ENCODE assay signal across 7 cellular contexts in the genomic region with DNA sequence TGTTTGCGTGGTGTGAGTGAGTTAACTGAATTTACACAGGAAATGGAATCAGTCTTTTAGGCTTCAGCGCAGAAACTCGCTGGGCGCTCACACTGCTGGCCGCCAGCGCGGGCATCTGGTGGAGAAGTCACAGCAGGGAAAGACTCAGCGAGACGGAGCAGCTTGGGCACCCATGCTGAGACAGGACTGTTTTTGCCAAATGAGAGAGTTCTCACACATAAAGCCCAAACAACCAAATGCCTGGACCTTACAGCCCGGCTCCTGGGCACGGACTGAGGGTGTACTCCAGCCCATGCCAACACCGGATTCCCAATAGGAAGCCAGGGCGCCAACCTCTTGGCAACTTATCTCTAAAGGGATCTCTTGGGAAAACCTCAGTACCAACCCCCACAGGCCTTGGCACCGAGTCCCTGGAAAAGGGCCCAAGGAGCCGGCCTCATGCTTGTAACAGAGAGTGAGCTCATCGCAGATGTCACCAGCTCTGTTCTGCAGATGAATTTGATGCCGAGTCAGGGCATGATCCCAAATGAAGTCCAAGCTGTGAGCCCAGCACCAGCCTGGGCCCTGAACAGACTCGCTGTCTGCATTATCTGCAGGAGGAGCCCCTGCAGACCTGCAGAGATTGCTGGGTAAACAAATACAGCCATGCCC.
A peak's percentile ranks its signal among the peaks of the same experiment; 100 is the strongest.
DNase-seq lines count a peak whose midpoint lies in the region; ATAC-seq, FAIRE-seq and TF ChIP-seq lines count a peak whose summit lies in the region.
"Not testable (repeated sequence)": the region's sequence is repeated elsewhere in the genome, so short reads cannot be mapped to it uniquely, and the experiment has no call there.

No MANE protein-coding gene starts in this region.

- H4K20me1 ChIP-seq in PC-3 (ENCODE audit: low read length); K562 (replicated peaks; ENCODE audit: control insufficient read depth, insufficient read depth, low read length): not testable (repeated sequence)

- not testable (repeated sequence) for H3K9me2 ChIP-seq in PC-3 (replicated peaks; ENCODE audit: low read length)

- not testable (repeated sequence) for H3K79me2 ChIP-seq in PC-3 (ENCODE audit: low read length); K562 (ENCODE audit: control insufficient read depth, insufficient read depth, low read length)

- not testable (repeated sequence) for H3K4me3 ChIP-seq in PC-3 (ENCODE audit: low read length); K562; heart right ventricle; psoas muscle; gastrocnemius medialis; aorta (ENCODE audit: low read length in 2 of 2)

- not testable (repeated sequence) for TF ChIP-seq EP300 in K562 (IDR thresholded peaks at IDR 0.05; ENCODE audit: low read length)

- TF ChIP-seq CTCF in PC-3 (conservative IDR thresholded peaks at IDR 0.05; ENCODE audit: low read depth, low read length); K562 (IDR thresholded peaks at IDR 0.05 in 2 of 3, conservative IDR thresholded peaks at IDR 0.05 in 1 of 3; ENCODE audit: insufficient read depth in 2 of 3, low read depth in 1 of 3, low read length in 3 of 3); heart right ventricle (IDR thresholded peaks at IDR 0.05); psoas muscle (IDR thresholded peaks at IDR 0.05); gastrocnemius medialis (IDR thresholded peaks at IDR 0.05 in 4 of 5, conservative IDR thresholded peaks at IDR 0.05 in 1 of 5): not testable (repeated sequence)

- not testable (repeated sequence) for H3K27me3 ChIP-seq in PC-3 (ENCODE audit: low read length); K562 (ENCODE audit: control insufficient read depth in 2 of 2, insufficient read depth in 2 of 2, low read length in 2 of 2); heart right ventricle; psoas muscle (ENCODE audit: insufficient read depth in 3 of 3, low read length in 2 of 3); gastrocnemius medialis; aorta (ENCODE audit: control insufficient read depth in 1 of 2, insufficient read depth in 2 of 2, low read length in 1 of 2)

- not testable (repeated sequence) for H3K9me1 ChIP-seq in K562 (ENCODE audit: control insufficient read depth, insufficient read depth, low read length)

- H3F3A ChIP-seq in PC-3 (ENCODE audit: low read length, unreplicated experiment), result not testable (repeated sequence)

- H2AFZ ChIP-seq in PC-3 (ENCODE audit: low read length); K562 (ENCODE audit: low read depth, low read length): not testable (repeated sequence)

- in situ Hi-C loops in K562 (cut with MboI); gastrocnemius medialis (cut with MboI; ENCODE audit: low sequenced_read_pairs in 4 of 4): not testable (repeated sequence)

- H3K36me3 ChIP-seq in PC-3 (ENCODE audit: low read depth, low read length); K562 (ENCODE audit: control insufficient read depth, insufficient read depth, low read length); heart right ventricle; psoas muscle (ENCODE audit: insufficient read depth in 1 of 2, low read depth in 1 of 2); gastrocnemius medialis; aorta (ENCODE audit: control insufficient read depth in 1 of 2, insufficient read depth in 2 of 2, low read length in 1 of 2): not testable (repeated sequence)

- peak; percentile 63 for ATAC-seq in PC-3
- not testable (repeated sequence) for ATAC-seq in K562
- ATAC-seq in heart right ventricle, result peak in 5 of 8 donors; percentile 22 to 42 (median 29)
- peak; percentile 38 for ATAC-seq in left lobe of liver
- peak; percentile 83 to 94 (median 92) for ATAC-seq in psoas muscle
- peak; percentile 89 to 95 for ATAC-seq in gastrocnemius medialis
- peak; percentile 77 for ATAC-seq in aorta (ENCODE audit: low FRiP score)

- not testable (repeated sequence) for H3K27ac ChIP-seq in PC-3 (ENCODE audit: low read length); K562 (ENCODE audit: extremely low read depth, low read depth, low read length); heart right ventricle; psoas muscle; gastrocnemius medialis; aorta (ENCODE audit: low read depth in 1 of 2, low read length in 2 of 2)

- DNase-seq in PC-3; K562 (ENCODE audit: extremely low read depth in 1 of 4, low spot score in 3 of 4); heart right ventricle; left lobe of liver (ENCODE audit: low spot score); psoas muscle; gastrocnemius medialis; aorta: not testable (repeated sequence)

- CTCF ChIA-PET in PC-3 (lab: Charles Lee); K562 (lab: Yijun Ruan, JAX; ENCODE audit: low intra/inter-chr PET ratio): not testable (repeated sequence)

- H3K4me1 ChIP-seq in PC-3 (ENCODE audit: insufficient read depth, low read length); K562 (replicated peaks in 1 of 2; ENCODE audit: control insufficient read depth in 2 of 2, insufficient read depth in 2 of 2, low read length in 2 of 2); heart right ventricle; psoas muscle; gastrocnemius medialis; aorta (ENCODE audit: control insufficient read depth in 1 of 2, insufficient read depth in 2 of 2, low read length in 2 of 2): not testable (repeated sequence)

- not testable (repeated sequence) for H3K9me3 ChIP-seq in PC-3 (ENCODE audit: low read length); K562 (replicated peaks; ENCODE audit: control insufficient read depth, insufficient read depth, low read depth, low read length); heart right ventricle; psoas muscle; gastrocnemius medialis; aorta (ENCODE audit: control insufficient read depth, low read length)

- not testable (repeated sequence) for H3K9ac ChIP-seq in PC-3 (ENCODE audit: low read length); K562 (ENCODE audit: insufficient read depth in 1 of 2, low read depth in 2 of 2, low read length in 2 of 2)

- FAIRE-seq in K562 (lab: Jason Lieb, UNC), result not testable (repeated sequence)

- H3K4me2 ChIP-seq in PC-3 (ENCODE audit: low read length); K562 (ENCODE audit: insufficient read depth, low read length): not testable (repeated sequence)

- WGBS in K562 (ENCODE audit: insufficient coverage, low coverage, missing lambda C conversion rate), result no CpG with 5 or more reads among the region's 18 CpGs
- no CpG with 5 or more reads among the region's 18 CpGs for WGBS in heart right ventricle, 2 donors
- WGBS in psoas muscle, 3 donors, result no CpG with 5 or more reads among the region's 18 CpGs
- WGBS in aorta, 2 donors, result no CpG with 5 or more reads among the region's 18 CpGs

- TF ChIP-seq RAD21 in K562 (CRISPR knock-in tag; conservative IDR thresholded peaks at IDR 0.05 in 1 of 2, IDR thresholded peaks at IDR 0.05 in 1 of 2), result not testable (repeated sequence)

- not testable (repeated sequence) for BruUV-seq in PC-3 (replicated peaks; lab: Mats Ljungman, UMichigan)
- TSS peak; percentile 28 for BruUV-seq in K562 (replicated peaks; lab: Mats Ljungman, UMichigan)

- POLR2A ChIA-PET in PC-3 (lab: Charles Lee; ENCODE audit: unreplicated experiment); K562 (lab: Yijun Ruan, JAX): not testable (repeated sequence)

- intact Hi-C loops in PC-3 (cut with micrococcal nuclease); K562 (cut with micrococcal nuclease); heart right ventricle (cut with DNase I); psoas muscle (cut with DNase I); gastrocnemius medialis (cut with DNase I; ENCODE audit: low total_unique reads); aorta (cut with DNase I): not testable (repeated sequence)

- TF ChIP-seq POLR2A in K562 (conservative IDR thresholded peaks at IDR 0.05); gastrocnemius medialis (IDR thresholded peaks at IDR 0.05): not testable (repeated sequence)
